In genomic region chr3:79187441-79187840, GRCh38 we compare ENCODE assay signal across 20 cellular contexts.
"Had no signal": no experiment of that assay in that cellular context is flagged by ENCODE, and none has a peak within 500 bp of the region (broad histone marks: within the 10 kb centered on the region; RNA-seq: fewer than 3 reads in every experiment).

No MANE protein-coding gene starts in this region.

- ATAC-seq: effector memory CD8-positive, alpha-beta T cell; left lobe of liver; natural killer cell; right lobe of liver; stimulated activated effector memory CD8-positive, alpha-beta T cell treated with anti-CD3 and anti-CD28 coated beads, Interleukin-12 subunit alpha, Interleukin-12 subunit beta, amount 100 ng/mL, for 72 hours had no signal

- DNase-seq: cortex of kidney; effector memory CD8-positive, alpha-beta T cell; erythroblast; esophagus squamous epithelium; foreskin melanocyte; kidney; natural killer cell; occipital lobe; ovary; right lobe of liver; small intestine; stimulated activated CD4-positive, alpha-beta T cell treated with anti-CD3 and anti-CD28 coated beads, Interleukin-12 subunit alpha, Interleukin-12 subunit beta, amount 100 ng/mL, for 4 hours; stimulated activated CD4-positive, alpha-beta T cell treated with anti-CD3 and anti-CD28 coated beads, Interleukin-1b, Interleukin-23, amount 100 ng/mL, for 48 hours; stimulated activated CD4-positive, alpha-beta T cell treated with anti-CD3 and anti-CD28 coated beads, Interleukin-4, amount 100 ng/mL, for 1 hour; stimulated activated naive CD4-positive, alpha-beta T cell treated with Interleukin-2 at 50 U/mL for 16 hours; stomach; thyroid gland; trophoblast cell had no signal
